Comparison of ENCODE assay signal across 13 cellular contexts in genomic region chr15:94235041-94235440, GRCh38.
"Had no signal": no experiment of that assay in that cellular context is flagged by ENCODE, and none has a peak within 500 bp of the region (broad histone marks: within the 10 kb centered on the region; RNA-seq: fewer than 3 reads in every experiment).

No MANE protein-coding gene starts in this region.

- H3K9me3 Mint-ChIP-seq: activated CD4-positive, alpha-beta memory T cell treated with anti-CD3 and anti-CD28 coated beads for 36 hours; nephron progenitor cell; stimulated activated naive CD8-positive, alpha-beta T cell treated with anti-CD3 and anti-CD28 coated beads, Interleukin-15, Interleukin-2, amounts not matched to agents 100 ng/mL and 50 ng/mL, for 24 hours had no signal

- H3K36me3 Mint-ChIP-seq: activated naive CD4-positive, alpha-beta T cell treated with anti-CD3 and anti-CD28 coated beads, Interleukin-2, amount 50 U/mL, for 24 hours had no signal

- H3K27me3 Mint-ChIP-seq: activated CD4-positive, alpha-beta memory T cell treated with anti-CD3 and anti-CD28 coated beads for 36 hours; activated naive CD4-positive, alpha-beta T cell treated with anti-CD3 and anti-CD28 coated beads, Interleukin-2, amount 50 U/mL, for 24 hours; stimulated activated naive CD8-positive, alpha-beta T cell treated with anti-CD3 and anti-CD28 coated beads, Interleukin-15, Interleukin-2, amounts not matched to agents 100 ng/mL and 50 ng/mL, for 24 hours had no signal

- H3K27ac Mint-ChIP-seq: nephron progenitor cell, progenitor cell of endocrine pancreas had no signal

- DNase-seq: activated gamma-delta T cell; activated T-cell treated with anti-CD3 and anti-CD28 coated beads for 4 hours; dermis blood vessel endothelial cell; effector memory CD4-positive, alpha-beta T cell; nephron progenitor cell; occipital lobe; SW 1271; T-helper 2 cell; WERI-Rb-1 had no signal

- H3K36me3 ChIP-seq: WERI-Rb-1 had no signal

- H3K27ac ChIP-seq: WERI-Rb-1 had no signal

- H3K4me3 Mint-ChIP-seq: activated naive CD4-positive, alpha-beta T cell treated with anti-CD3 and anti-CD28 coated beads, Interleukin-2, amount 50 U/mL, for 24 hours; nephron progenitor cell had no signal
